In genomic region chr10:63520463-63521388, GRCh38 we compare ENCODE assay signal across 1 cellular context.
TF ChIP-seq lines count a peak whose summit lies in the region.

No MANE protein-coding gene starts in this region.

TF ChIP-seq in K562, 482 proteins besides CTCF, POLR2A, EP300 and RAD21 (continued from another document and continues in another):
- TF ChIP-seq SMARCC2 (IDR thresholded peaks at IDR 0.05; ENCODE audit: low read depth) (no peak), GATAD2B (IDR thresholded peaks at IDR 0.05; ENCODE audit: borderline replicate concordance) (no peak), ZNF76 (CRISPR knock-in tag; IDR thresholded peaks at IDR 0.05; ENCODE audit: borderline replicate concordance) (no peak), MXI1 (IDR thresholded peaks at IDR 0.05; ENCODE audit: low read depth, low read length) (no peak), ZNF347 (CRISPR knock-in tag; IDR thresholded peaks at IDR 0.05; ENCODE audit: low read depth) (no peak), NR4A1 (CRISPR knock-in tag; IDR thresholded peaks at IDR 0.05) (peak; percentile 86), NR4A1 (tag; IDR thresholded peaks at IDR 0.05) (no peak), SUPT5H (IDR thresholded peaks at IDR 0.05) (peak; percentile 55), RAD51 (IDR thresholded peaks at IDR 0.05; ENCODE audit: borderline replicate concordance, low read depth) (no peak), DLX4 (CRISPR knock-in tag; IDR thresholded peaks at IDR 0.05) (no peak), EZH2 (IDR thresholded peaks at IDR 0.05; ENCODE audit: borderline replicate concordance, low read depth, low read length) (no peak), ZNF12 (CRISPR knock-in tag; IDR thresholded peaks at IDR 0.05) (peak; percentile 87; the same call in 1 of the 2 replicates), STAT5A (IDR thresholded peaks at IDR 0.05; ENCODE audit: borderline replicate concordance, low read length) (no peak), FOXP1 (CRISPR knock-in tag; IDR thresholded peaks at IDR 0.05) (peak; percentile 42; the same call in 1 of the 2 replicates), ZNF668 (CRISPR knock-in tag; IDR thresholded peaks at IDR 0.05) (0 out of 2 replicates have a peak, but pooled peaks have one; percentile 35), HNRNPH1 (optimal IDR thresholded peaks at IDR 0.05; ENCODE audit: low read depth, low read length) (no peak), HLTF (IDR thresholded peaks at IDR 0.05) (no peak), ETS2 (tag; IDR thresholded peaks at IDR 0.05; ENCODE audit: borderline replicate concordance, poor library complexity, severe bottlenecking) (no peak), UBTF (IDR thresholded peaks at IDR 0.05; ENCODE audit: borderline replicate concordance in 1 of 2, low read depth in 2 of 2, low read length in 2 of 2) (peak in 1 of 2 experiments; percentile 84; a peak in 2 of 4 replicates), TSC22D4 (tag; IDR thresholded peaks at IDR 0.05) (no peak), TARDBP (IDR thresholded peaks at IDR 0.05) (no peak), PTTG1 (tag; IDR thresholded peaks at IDR 0.05; ENCODE audit: low read depth) (no peak), FOXA1 (IDR thresholded peaks at IDR 0.05; ENCODE audit: borderline replicate concordance) (no peak), ILK (tag; IDR thresholded peaks at IDR 0.05; ENCODE audit: borderline replicate concordance, low read depth) (no peak), ZBTB12 (CRISPR knock-in tag; IDR thresholded peaks at IDR 0.05) (no peak), ARID4B (CRISPR knock-in tag; IDR thresholded peaks at IDR 0.05) (no peak), RHOXF2B (CRISPR knock-in tag; conservative IDR thresholded peaks at IDR 0.05) (no peak), BMI1 (IDR thresholded peaks at IDR 0.05; ENCODE audit: low read length) (no peak), TRIM25 (IDR thresholded peaks at IDR 0.05; ENCODE audit: borderline replicate concordance) (no peak), RBBP5 (IDR thresholded peaks at IDR 0.05; ENCODE audit: borderline replicate concordance, insufficient read depth, low read length, poor library complexity, severe bottlenecking) (no peak), ZNF316 (IDR thresholded peaks at IDR 0.05) (no peak), MAX (CRISPR knock-in tag; IDR thresholded peaks at IDR 0.05) (peak; percentile 70), CREB3L1 (IDR thresholded peaks at IDR 0.05; ENCODE audit: borderline replicate concordance, low read depth) (peak; percentile 29; the same call in 1 of the 2 replicates), MAFG (tag; conservative IDR thresholded peaks at IDR 0.05) (no peak), HINFP (tag; conservative IDR thresholded peaks at IDR 0.05; ENCODE audit: low read depth) (no peak), NONO (IDR thresholded peaks at IDR 0.05; ENCODE audit: low read depth in 2 of 2, low read length in 1 of 2) (0 out of 4 replicates have a peak, but pooled peaks of 1 of the 2 experiments have one; percentile 38), ZNF224 (CRISPR knock-in tag; IDR thresholded peaks at IDR 0.05) (0 out of 2 replicates have a peak, but pooled peaks have one; percentile 38), GATA2 (CRISPR knock-in tag; IDR thresholded peaks at IDR 0.05) (no peak), ZNF175 (CRISPR knock-in tag; IDR thresholded peaks at IDR 0.05; ENCODE audit: low read depth) (no peak), CTBP1 (IDR thresholded peaks at IDR 0.05; ENCODE audit: borderline replicate concordance) (no peak; the same call in 1 of the 2 replicates), NR3C1 (CRISPR knock-in tag; IDR thresholded peaks at IDR 0.05) (peak; percentile 74; the same call in 1 of the 2 replicates), MBD1 (CRISPR knock-in tag; IDR thresholded peaks at IDR 0.05) (peak; percentile 94), U2AF1 (optimal IDR thresholded peaks at IDR 0.05; ENCODE audit: low read depth, low read length) (no peak), HDAC1 (IDR thresholded peaks at IDR 0.05) (peak in 1 of 2 experiments; percentile 38; a peak in 1 of 4 replicates), NFYB (IDR thresholded peaks at IDR 0.05; ENCODE audit: extremely low read depth, insufficient read length) (no peak), PTBP1 (IDR thresholded peaks at IDR 0.05; ENCODE audit: low read depth, low read length) (no peak), CREB1 (IDR thresholded peaks at IDR 0.05) (peak; percentile 25; the same call in 1 of the 2 replicates), CREB1 (CRISPR knock-in tag; IDR thresholded peaks at IDR 0.05) (0 out of 2 replicates have a peak, but pooled peaks have one; percentile 14), MED1 (CRISPR knock-in tag; IDR thresholded peaks at IDR 0.05; ENCODE audit: borderline replicate concordance) (no peak), ZKSCAN8 (CRISPR knock-in tag; IDR thresholded peaks at IDR 0.05) (no peak), ZNF165 (CRISPR knock-in tag; IDR thresholded peaks at IDR 0.05; ENCODE audit: borderline replicate concordance) (no peak), CBX5 (IDR thresholded peaks at IDR 0.05; ENCODE audit: borderline replicate concordance, low read depth) (peak; percentile 96)
